Comparison of ENCODE assay signal across 1 cellular context in genomic region chr20:17960400-17960885, GRCh38.
TF ChIP-seq lines count a peak whose summit lies in the region.

No MANE protein-coding gene starts in this region.

TF ChIP-seq in K562, 482 proteins besides CTCF, POLR2A, EP300 and RAD21:
- TF ChIP-seq THRAP3 (IDR thresholded peaks at IDR 0.05; ENCODE audit: borderline replicate concordance) (peak; percentile 40; the same call in 1 of the 2 replicates), MLLT1 (IDR thresholded peaks at IDR 0.05) (peak in 1 of 2 experiments; percentile 90; a peak in 1 of 4 replicates)
